8 cellular contexts compared by ENCODE assay signal in genomic region chr7:98051118-98051744, GRCh38. TPM values are rescaled to one million over a fixed set of nuclear protein-coding genes. Genes with fewer than 3 reads are reported as not detected.
DNase-seq lines count a peak whose midpoint lies in the region; ATAC-seq and TF ChIP-seq lines count a peak whose summit lies in the region.

No MANE protein-coding gene starts in this region.

- DNase-seq in activated CD4-positive, CD25-positive, alpha-beta regulatory T cell (lab: John Stamatoyannopoulos, UW), result peak; percentile 10 to 23 (median 16)
- peak; percentile 12 for DNase-seq in effector CD8-positive, alpha-beta T cell (lab: John Stamatoyannopoulos, UW)
- peak; percentile 54 to 57 for DNase-seq in stimulated activated CD4-positive, alpha-beta T cell treated with anti-CD3 and anti-CD28 coated beads, Interleukin-4, amount 100 ng/mL, for 4 hours
- DNase-seq in BE2C, result no peak
- no peak for DNase-seq in HCEC 1CT

- H3K9me3 ChIP-seq in BE2C, result no peaks in the 10 kb centered on the region

- H3K4me1 ChIP-seq in BE2C, result no peaks in the 10 kb centered on the region

- peaks cover 10% of the 10 kb centered on the region for H3K27me3 Mint-ChIP-seq in IgD-negative memory B cell

- H3K9me3 Mint-ChIP-seq in IgD-negative memory B cell, result no peaks in the 10 kb centered on the region

- H3K4me1 Mint-ChIP-seq in IgD-negative memory B cell, result peaks cover 0 to 4% (median 4%) of the 10 kb centered on the region in 3 donors

- no peak overlapping the region for H3K27ac Mint-ChIP-seq in IgD-negative memory B cell

- no peaks in the 10 kb centered on the region for H3K27me3 ChIP-seq in BE2C

- no peak for TF ChIP-seq CTCF in BE2C (IDR thresholded peaks at IDR 0.05; ENCODE audit: low read depth, low read length)

- ATAC-seq in GM19463 (IDR thresholded peaks at IDR 0.05; ENCODE audit: unreplicated experiment) (no peak), HG03095 (IDR thresholded peaks at IDR 0.05; ENCODE audit: unreplicated experiment) (no peak)

- H3K4me3 Mint-ChIP-seq in IgD-negative memory B cell, result peak overlapping the region in 3 of 4 donors; percentile 4 to 55 (median 5)

- no peak overlapping the region for H3K4me3 ChIP-seq in BE2C (ENCODE audit: low read depth, low read length)

- H3K36me3 ChIP-seq in BE2C, result no peaks in the 10 kb centered on the region

- H3K36me3 Mint-ChIP-seq in IgD-negative memory B cell, result no peaks in the 10 kb centered on the region

RNA-seq across cellular contexts. Expression of gene LMTK2, which starts 55.4 kb away (rescaled TPM):
- 1.6 TPM for polyA plus RNA-seq in IgD-negative memory B cell
- polyA plus RNA-seq in BE2C (2012; ENCODE audit: insufficient read depth, insufficient read length, low read depth), result 8.8 TPM

Comparison
In these comparisons a context has a peak if more than half of its experiments do, and no peak if none do; other contexts are left out.
1. DNase-seq: peak in activated CD4-positive, CD25-positive, alpha-beta regulatory T cell (4 of 4), effector CD8-positive, alpha-beta T cell (single experiment) and stimulated activated CD4-positive, alpha-beta T cell treated with anti-CD3 and anti-CD28 coated beads, Interleukin-4, amount 100 ng/mL, for 4 hours (2 of 2); none in BE2C (single experiment) and HCEC 1CT (single experiment).